2 cellular contexts compared by ENCODE assay signal in the genomic region with DNA sequence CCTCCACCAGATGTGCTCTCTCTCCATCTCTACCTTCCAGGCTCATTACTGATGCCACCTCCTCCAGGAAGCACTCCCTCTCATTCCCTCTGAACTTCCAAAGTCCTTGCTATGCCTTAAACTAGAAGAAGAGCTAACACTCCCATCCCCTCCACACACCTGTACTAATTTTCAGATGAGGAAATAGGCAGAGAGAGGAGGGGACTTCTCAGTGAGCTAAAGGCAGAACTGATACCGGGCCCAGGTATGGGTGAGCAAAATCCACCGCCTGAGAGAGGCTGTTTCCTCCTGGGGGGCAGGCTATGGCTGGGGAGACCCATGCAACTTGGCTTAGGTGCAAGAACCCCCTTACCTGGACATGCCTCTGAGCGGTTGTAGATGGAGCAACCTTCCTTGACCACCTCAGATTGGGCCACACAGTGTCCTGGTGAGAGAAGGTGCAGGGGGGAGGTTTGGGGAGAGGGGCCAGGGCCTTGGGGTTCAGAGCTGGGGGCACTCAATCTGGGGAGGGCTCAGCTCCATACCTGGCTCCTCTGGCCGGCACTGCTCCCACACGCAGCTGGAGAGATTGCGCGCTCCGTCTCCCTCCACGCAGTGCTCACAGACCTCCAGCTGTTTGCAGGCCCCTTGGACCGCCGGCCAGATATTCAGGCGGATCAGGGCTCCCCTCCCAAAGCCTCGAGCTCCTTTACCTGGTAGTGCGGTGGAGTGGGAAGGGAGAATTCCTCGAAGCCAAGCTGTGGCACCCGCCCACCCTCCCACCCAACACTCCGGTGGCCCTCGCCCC.
TF ChIP-seq lines count a peak whose summit lies in the region.

No MANE protein-coding gene starts in this region.

TF ChIP-seq in GM23338, 12 proteins besides CTCF, POLR2A, EP300 and RAD21 (continues in another document):
- TF ChIP-seq ZNF114 (CRISPR knock-in tag; IDR thresholded peaks at IDR 0.05) (no peak), EZH2phosphoT487 (IDR thresholded peaks at IDR 0.05; ENCODE audit: unreplicated experiment) (no peak), CREB1 (CRISPR knock-in tag; IDR thresholded peaks at IDR 0.05; ENCODE audit: low read depth) (no peak), POLR2AphosphoS5 (IDR thresholded peaks at IDR 0.05; ENCODE audit: low read depth) (no peak), JUNB (IDR thresholded peaks at IDR 0.05; ENCODE audit: unreplicated experiment) (no peak), NANOG (IDR thresholded peaks at IDR 0.05; ENCODE audit: borderline replicate concordance) (no peak)
- TF ChIP-seq, protein P1, sequence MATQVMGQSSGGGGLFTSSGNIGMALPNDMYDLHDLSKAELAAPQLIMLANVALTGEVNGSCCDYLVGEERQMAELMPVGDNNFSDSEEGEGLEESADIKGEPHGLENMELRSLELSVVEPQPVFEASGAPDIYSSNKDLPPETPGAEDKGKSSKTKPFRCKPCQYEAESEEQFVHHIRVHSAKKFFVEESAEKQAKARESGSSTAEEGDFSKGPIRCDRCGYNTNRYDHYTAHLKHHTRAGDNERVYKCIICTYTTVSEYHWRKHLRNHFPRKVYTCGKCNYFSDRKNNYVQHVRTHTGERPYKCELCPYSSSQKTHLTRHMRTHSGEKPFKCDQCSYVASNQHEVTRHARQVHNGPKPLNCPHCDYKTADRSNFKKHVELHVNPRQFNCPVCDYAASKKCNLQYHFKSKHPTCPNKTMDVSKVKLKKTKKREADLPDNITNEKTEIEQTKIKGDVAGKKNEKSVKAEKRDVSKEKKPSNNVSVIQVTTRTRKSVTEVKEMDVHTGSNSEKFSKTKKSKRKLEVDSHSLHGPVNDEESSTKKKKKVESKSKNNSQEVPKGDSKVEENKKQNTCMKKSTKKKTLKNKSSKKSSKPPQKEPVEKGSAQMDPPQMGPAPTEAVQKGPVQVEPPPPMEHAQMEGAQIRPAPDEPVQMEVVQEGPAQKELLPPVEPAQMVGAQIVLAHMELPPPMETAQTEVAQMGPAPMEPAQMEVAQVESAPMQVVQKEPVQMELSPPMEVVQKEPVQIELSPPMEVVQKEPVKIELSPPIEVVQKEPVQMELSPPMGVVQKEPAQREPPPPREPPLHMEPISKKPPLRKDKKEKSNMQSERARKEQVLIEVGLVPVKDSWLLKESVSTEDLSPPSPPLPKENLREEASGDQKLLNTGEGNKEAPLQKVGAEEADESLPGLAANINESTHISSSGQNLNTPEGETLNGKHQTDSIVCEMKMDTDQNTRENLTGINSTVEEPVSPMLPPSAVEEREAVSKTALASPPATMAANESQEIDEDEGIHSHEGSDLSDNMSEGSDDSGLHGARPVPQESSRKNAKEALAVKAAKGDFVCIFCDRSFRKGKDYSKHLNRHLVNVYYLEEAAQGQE (IDR thresholded peaks at IDR 0.05; ENCODE audit: unreplicated experiment): no peak
- TF ChIP-seq, protein P2, sequence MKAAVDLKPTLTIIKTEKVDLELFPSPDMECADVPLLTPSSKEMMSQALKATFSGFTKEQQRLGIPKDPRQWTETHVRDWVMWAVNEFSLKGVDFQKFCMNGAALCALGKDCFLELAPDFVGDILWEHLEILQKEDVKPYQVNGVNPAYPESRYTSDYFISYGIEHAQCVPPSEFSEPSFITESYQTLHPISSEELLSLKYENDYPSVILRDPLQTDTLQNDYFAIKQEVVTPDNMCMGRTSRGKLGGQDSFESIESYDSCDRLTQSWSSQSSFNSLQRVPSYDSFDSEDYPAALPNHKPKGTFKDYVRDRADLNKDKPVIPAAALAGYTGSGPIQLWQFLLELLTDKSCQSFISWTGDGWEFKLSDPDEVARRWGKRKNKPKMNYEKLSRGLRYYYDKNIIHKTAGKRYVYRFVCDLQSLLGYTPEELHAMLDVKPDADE (IDR thresholded peaks at IDR 0.05): no peak

TF ChIP-seq in WTC11, 78 proteins besides CTCF, POLR2A, EP300 and RAD21:
- no peak for TF ChIP-seq ZNF423 (CRISPR knock-in tag; IDR thresholded peaks at IDR 0.05)
- TF ChIP-seq OVOL2 (CRISPR knock-in tag; IDR thresholded peaks at IDR 0.05; ENCODE audit: borderline replicate concordance): no peak
- TF ChIP-seq, protein P3, sequence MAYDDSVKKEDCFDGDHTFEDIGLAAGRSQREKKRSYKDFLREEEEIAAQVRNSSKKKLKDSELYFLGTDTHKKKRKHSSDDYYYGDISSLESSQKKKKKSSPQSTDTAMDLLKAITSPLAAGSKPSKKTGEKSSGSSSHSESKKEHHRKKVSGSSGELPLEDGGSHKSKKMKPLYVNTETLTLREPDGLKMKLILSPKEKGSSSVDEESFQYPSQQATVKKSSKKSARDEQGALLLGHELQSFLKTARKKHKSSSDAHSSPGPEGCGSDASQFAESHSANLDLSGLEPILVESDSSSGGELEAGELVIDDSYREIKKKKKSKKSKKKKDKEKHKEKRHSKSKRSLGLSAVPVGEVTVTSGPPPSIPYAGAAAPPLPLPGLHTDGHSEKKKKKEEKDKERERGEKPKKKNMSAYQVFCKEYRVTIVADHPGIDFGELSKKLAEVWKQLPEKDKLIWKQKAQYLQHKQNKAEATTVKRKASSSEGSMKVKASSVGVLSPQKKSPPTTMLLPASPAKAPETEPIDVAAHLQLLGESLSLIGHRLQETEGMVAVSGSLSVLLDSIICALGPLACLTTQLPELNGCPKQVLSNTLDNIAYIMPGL (CRISPR knock-in tag; IDR thresholded peaks at IDR 0.05): no peak
- TF ChIP-seq MYBL2 (CRISPR knock-in tag; IDR thresholded peaks at IDR 0.05): no peak
- TF ChIP-seq RORB (CRISPR knock-in tag; IDR thresholded peaks at IDR 0.05): no peak
- no peak for TF ChIP-seq NFYB (CRISPR knock-in tag; conservative IDR thresholded peaks at IDR 0.05; ENCODE audit: low read depth)
- TF ChIP-seq CBFB (CRISPR knock-in tag; IDR thresholded peaks at IDR 0.05; ENCODE audit: low read depth): no peak
- TF ChIP-seq, protein P4, sequence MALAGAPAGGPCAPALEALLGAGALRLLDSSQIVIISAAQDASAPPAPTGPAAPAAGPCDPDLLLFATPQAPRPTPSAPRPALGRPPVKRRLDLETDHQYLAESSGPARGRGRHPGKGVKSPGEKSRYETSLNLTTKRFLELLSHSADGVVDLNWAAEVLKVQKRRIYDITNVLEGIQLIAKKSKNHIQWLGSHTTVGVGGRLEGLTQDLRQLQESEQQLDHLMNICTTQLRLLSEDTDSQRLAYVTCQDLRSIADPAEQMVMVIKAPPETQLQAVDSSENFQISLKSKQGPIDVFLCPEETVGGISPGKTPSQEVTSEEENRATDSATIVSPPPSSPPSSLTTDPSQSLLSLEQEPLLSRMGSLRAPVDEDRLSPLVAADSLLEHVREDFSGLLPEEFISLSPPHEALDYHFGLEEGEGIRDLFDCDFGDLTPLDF (CRISPR knock-in tag; IDR thresholded peaks at IDR 0.05): no peak
- TF ChIP-seq, protein P5, sequence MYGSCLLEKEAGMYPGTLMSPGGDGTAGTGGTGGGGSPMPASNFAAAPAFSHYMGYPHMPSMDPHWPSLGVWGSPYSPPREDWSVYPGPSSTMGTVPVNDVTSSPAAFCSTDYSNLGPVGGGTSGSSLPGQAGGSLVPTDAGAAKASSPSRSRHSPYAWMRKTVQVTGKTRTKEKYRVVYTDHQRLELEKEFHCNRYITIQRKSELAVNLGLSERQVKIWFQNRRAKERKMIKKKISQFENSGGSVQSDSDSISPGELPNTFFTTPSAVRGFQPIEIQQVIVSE (CRISPR knock-in tag; IDR thresholded peaks at IDR 0.05; ENCODE audit: borderline replicate concordance): no peak
- no peak for TF ChIP-seq ATF1 (CRISPR knock-in tag; IDR thresholded peaks at IDR 0.05)
- TF ChIP-seq, protein P6, sequence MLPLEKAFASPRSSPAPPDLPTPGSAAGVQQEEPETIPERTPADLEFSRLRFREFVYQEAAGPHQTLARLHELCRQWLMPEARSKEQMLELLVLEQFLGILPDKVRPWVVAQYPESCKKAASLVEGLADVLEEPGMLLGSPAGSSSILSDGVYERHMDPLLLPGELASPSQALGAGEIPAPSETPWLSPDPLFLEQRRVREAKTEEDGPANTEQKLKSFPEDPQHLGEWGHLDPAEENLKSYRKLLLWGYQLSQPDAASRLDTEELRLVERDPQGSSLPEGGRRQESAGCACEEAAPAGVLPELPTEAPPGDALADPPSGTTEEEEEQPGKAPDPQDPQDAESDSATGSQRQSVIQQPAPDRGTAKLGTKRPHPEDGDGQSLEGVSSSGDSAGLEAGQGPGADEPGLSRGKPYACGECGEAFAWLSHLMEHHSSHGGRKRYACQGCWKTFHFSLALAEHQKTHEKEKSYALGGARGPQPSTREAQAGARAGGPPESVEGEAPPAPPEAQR (CRISPR knock-in tag; IDR thresholded peaks at IDR 0.05): no peak
- TF ChIP-seq ZNF138 (CRISPR knock-in tag; conservative IDR thresholded peaks at IDR 0.05): no peak
- TF ChIP-seq FOXJ3 (CRISPR knock-in tag; IDR thresholded peaks at IDR 0.05; ENCODE audit: borderline replicate concordance): no peak
